Comparison of ENCODE assay signal across 8 cellular contexts in genomic region chr6:33787336-33787953, GRCh38. TPM values are rescaled to one million over a fixed set of nuclear protein-coding genes. Genes with fewer than 3 reads are reported as not detected.
DNase-seq lines count a peak whose midpoint lies in the region; ATAC-seq, FAIRE-seq and TF ChIP-seq lines count a peak whose summit lies in the region.

No MANE protein-coding gene starts in this region.

- peak; percentile 93 for FAIRE-seq in endothelial cell of umbilical vein (lab: Jason Lieb, UNC)
- no peak for FAIRE-seq in pancreas (lab: Jason Lieb, UNC)

- peak overlapping the region; percentile 92 for H2AFZ ChIP-seq in PC-3 (ENCODE audit: low read length)
- no peak overlapping the region for H2AFZ ChIP-seq in endothelial cell of umbilical vein (ENCODE audit: low read depth, low read length)

- H4K20me1 ChIP-seq in PC-3 (ENCODE audit: low read length) (no peaks in the 10 kb centered on the region), endothelial cell of umbilical vein (replicated peaks; ENCODE audit: control insufficient read depth, extremely low read depth, insufficient read depth, low read length) (no peaks in the 10 kb centered on the region)

- H3K9me3 ChIP-seq in PC-3 (ENCODE audit: low read length) (no peaks in the 10 kb centered on the region), endothelial cell of umbilical vein (replicated peaks; ENCODE audit: control insufficient read depth, insufficient read depth, low read length) (no peaks in the 10 kb centered on the region), pancreas (no peaks in the 10 kb centered on the region)

- peaks cover 39% of the 10 kb centered on the region for H3K79me2 ChIP-seq in PC-3 (ENCODE audit: low read length)
- H3K79me2 ChIP-seq in endothelial cell of umbilical vein (ENCODE audit: control insufficient read depth, insufficient read depth, low read length) = peaks cover 41% of the 10 kb centered on the region

- CTCF ChIA-PET in PC-3 (lab: Charles Lee) (interaction anchor here (0.5 kb wide), 1 partner anchor 76 kb away, joined by 3 read pairs; the partner anchor contains the start of gene UQCC2), endothelial cell of umbilical vein (lab: Charles Lee) (interaction anchor here (1.0 to 8.8 kb wide), 8 partner anchors 9 to 268 kb away, joined by 3 to 155 read pairs (median 4); no protein-coding TSS in a partner anchor)

- no peaks in the 10 kb centered on the region for H3K9me2 ChIP-seq in PC-3 (replicated peaks; ENCODE audit: low read length)

- BruUV-seq in PC-3 (replicated peaks; lab: Mats Ljungman, UMichigan) = TSS peak; percentile 50
- TSS peak; percentile 47 for BruUV-seq in endothelial cell of umbilical vein (replicated peaks; lab: Mats Ljungman, UMichigan)

- intact Hi-C loops in PC-3 (cut with micrococcal nuclease) (no loop called here), endothelial cell of umbilical vein (cut with micrococcal nuclease) (no loop called here), pancreas (cut with DNase I) (no loop called here)

- WGBS in pancreas, 2 donors = 15 to 29% methylated on average over 7 of the region's 7 CpGs

- H3F3A ChIP-seq in PC-3 (ENCODE audit: low read length, unreplicated experiment) = no peaks in the 10 kb centered on the region

- H3K4me2 ChIP-seq in PC-3 (ENCODE audit: low read length) (peak overlapping the region; percentile 95), endothelial cell of umbilical vein (ENCODE audit: insufficient read depth, low read length) (peak overlapping the region; percentile 80)

- H3K4me3 ChIP-seq in PC-3 (ENCODE audit: low read length) = peak overlapping the region; percentile 89
- peak overlapping the region; percentile 48 to 83 (median 76) for H3K4me3 ChIP-seq in endothelial cell of umbilical vein (replicated peaks in 1 of 3; ENCODE audit: insufficient read depth in 1 of 3, low read depth in 1 of 3, low read length in 3 of 3)
- H3K4me3 ChIP-seq in pancreas = peak overlapping the region in 3 of 4 donors; percentile 95 to 97 (median 96)

- H3K27me3 ChIP-seq in PC-3 (ENCODE audit: low read length) (no peaks in the 10 kb centered on the region), endothelial cell of umbilical vein (ENCODE audit: control insufficient read depth in 2 of 2, insufficient read depth in 2 of 2, low read length in 2 of 2) (no peaks in the 10 kb centered on the region), pancreas (no peaks in the 10 kb centered on the region)

- H3K36me3 ChIP-seq in PC-3 (ENCODE audit: low read depth, low read length) (peaks cover 15% of the 10 kb centered on the region), endothelial cell of umbilical vein (ENCODE audit: control insufficient read depth in 2 of 2, extremely low read depth in 1 of 2, insufficient read depth in 2 of 2, low read length in 2 of 2) (peaks cover 8 to 20% of the 10 kb centered on the region in 2 experiments), pancreas (peaks cover 0 to 20% (median 8%) of the 10 kb centered on the region in 3 donors)

- H3K9me1 ChIP-seq in endothelial cell of umbilical vein (replicated peaks; ENCODE audit: control insufficient read depth, extremely low read depth, insufficient read depth, low read length) = no peaks in the 10 kb centered on the region

- peak; percentile 27 for ATAC-seq in PC-3
- no peak for ATAC-seq in pancreas
- ATAC-seq in HG02981 (IDR thresholded peaks at IDR 0.05; ENCODE audit: unreplicated experiment) = no peak

- no peak for TF ChIP-seq POLR2A in endothelial cell of umbilical vein (IDR thresholded peaks at IDR 0.05; ENCODE audit: low read depth, low read length)

- H3K9ac ChIP-seq in PC-3 (ENCODE audit: low read length) (peak overlapping the region; percentile 94), endothelial cell of umbilical vein (replicated peaks; ENCODE audit: extremely low read depth, insufficient read depth, low read length) (peak overlapping the region; percentile 96)

- H3K4me1 ChIP-seq in PC-3 (ENCODE audit: insufficient read depth, low read length) (peaks cover 35% of the 10 kb centered on the region), endothelial cell of umbilical vein (ENCODE audit: control insufficient read depth, extremely low read depth, insufficient read depth, low read length) (peaks cover 48% of the 10 kb centered on the region), pancreas (peaks cover 12 to 21% (median 16%) of the 10 kb centered on the region in 3 donors)

- no peak for TF ChIP-seq CTCF in PC-3 (conservative IDR thresholded peaks at IDR 0.05; ENCODE audit: low read depth, low read length)
- TF ChIP-seq CTCF in endothelial cell of umbilical vein (IDR thresholded peaks at IDR 0.05; ENCODE audit: extremely low read depth in 1 of 2, insufficient read depth in 1 of 2, low read depth in 1 of 2, low read length in 2 of 2) = no peak
- TF ChIP-seq CTCF in pancreas (IDR thresholded peaks at IDR 0.05) = no peak

- dilution Hi-C loops in endothelial cell of umbilical vein (cut with MboI; ENCODE audit: extremely low pct_ligation_motif_present, low sequenced_read_pairs) = no loop called here

- POLR2A ChIA-PET in PC-3 (lab: Charles Lee; ENCODE audit: unreplicated experiment) (interaction anchor here (0.7 kb wide), 1 partner anchor 14 kb away, joined by 4 read pairs; no protein-coding TSS in a partner anchor), endothelial cell of umbilical vein (lab: Charles Lee) (interaction anchor here (1.5 to 5.4 kb wide), 2 partner anchors 9 to 16 kb away, joined by 8 to 22 read pairs; no protein-coding TSS in a partner anchor)

- H3K27ac ChIP-seq in PC-3 (ENCODE audit: low read length) (peak overlapping the region; percentile 54), endothelial cell of umbilical vein (ENCODE audit: insufficient read depth, low read depth, low read length) (peak overlapping the region; percentile 94), pancreas (peak overlapping the region in 3 of 4 donors; percentile 84 to 91 (median 89))

- DNase-seq in DMS79 treated with DMSO at 0.1 percent for 48 hours (lab: John Stamatoyannopoulos, UW) (peak; percentile 70), PC-3 (peak; percentile 47), endothelial cell of umbilical vein (ENCODE audit: low read depth, low spot score) (peak; percentile 64), pancreas (no peak), iPS-NIHi7 (ENCODE audit: extremely low spot score) (no peak), OCI-M2 (lab: John Stamatoyannopoulos, UW; ENCODE audit: unreplicated experiment) (no peak)
- no peak for DNase-seq in stimulated activated CD4-positive, alpha-beta T cell treated with anti-CD3 and anti-CD28 coated beads, Interleukin-4, amount 100 ng/mL, for 4 hours

TF ChIP-seq in endothelial cell of umbilical vein, 7 proteins besides CTCF, POLR2A, EP300 and RAD21:
- TF ChIP-seq JUN (IDR thresholded peaks at IDR 0.05; ENCODE audit: borderline replicate concordance, insufficient read depth, insufficient read length, low read depth) (no peak), MYC (IDR thresholded peaks at IDR 0.05; ENCODE audit: low read depth, low read length) (no peak), POLR2AphosphoS5 (IDR thresholded peaks at IDR 0.05; ENCODE audit: insufficient read depth, low read depth, low read length) (no peak), FOS (IDR thresholded peaks at IDR 0.05; ENCODE audit: borderline replicate concordance, insufficient read depth, low read length) (no peak), EZH2 (IDR thresholded peaks at IDR 0.05; ENCODE audit: borderline replicate concordance, low read depth, low read length, severe bottlenecking) (no peak), MAX (IDR thresholded peaks at IDR 0.05; ENCODE audit: insufficient read depth, insufficient read length) (no peak), GATA2 (IDR thresholded peaks at IDR 0.05; ENCODE audit: insufficient read depth, insufficient read length, low read depth, low read length) (no peak)

RNA-seq across cellular contexts. Expression of gene LEMD2, which starts 1.5 kb away (rescaled TPM):
- total RNA-seq in PC-3 (2014; rRNA removed) (54.5 and 83.6 TPM in 2 replicates), endothelial cell of umbilical vein (81.8 and 84.3 TPM in 2 replicates), pancreas (10 to 100 TPM; 23.4 to 34.5 (median 27.8) TPM)
- polyA plus RNA-seq in endothelial cell of umbilical vein (54.9 and 61.1 TPM in 2 replicates), pancreas (10 to 100 TPM; 46.0 to 59.4 TPM)
- polyA plus RNA-seq in endothelial cell of umbilical vein (2011; cell fraction: cytosol; rRNA removed) = 51.9 and 65.9 TPM in 2 replicates
- polyA plus RNA-seq in endothelial cell of umbilical vein (2011; cell fraction: nucleus; rRNA removed) = 178 and 190 TPM in 2 replicates
- 38.6 and 40.5 TPM in 2 replicates for polyA plus RNA-seq in endothelial cell of umbilical vein (2012)
- polyA minus RNA-seq in endothelial cell of umbilical vein = 75.4 and 78.6 TPM in 2 replicates
- polyA minus RNA-seq in endothelial cell of umbilical vein (2011; cell fraction: cytosol; rRNA and poly(A)+ RNA removed) = 18.9 TPM
- polyA minus RNA-seq in endothelial cell of umbilical vein (2011; cell fraction: nucleus; rRNA and poly(A)+ RNA removed) = 88.2 and 102 TPM in 2 replicates

RNA-seq across cellular contexts. Expression of gene MLN, which starts 16.4 kb away (rescaled TPM):
- total RNA-seq in PC-3 (2014; rRNA removed) (not detected in 2 replicates), endothelial cell of umbilical vein (not detected in 2 replicates), pancreas (not detected)
- polyA plus RNA-seq in endothelial cell of umbilical vein (not detected in 2 replicates), pancreas (not detected)
- not detected in 2 replicates for polyA plus RNA-seq in endothelial cell of umbilical vein (2011; cell fraction: cytosol; rRNA removed)
- polyA plus RNA-seq in endothelial cell of umbilical vein (2011; cell fraction: nucleus; rRNA removed) = not detected in 2 replicates
- polyA plus RNA-seq in endothelial cell of umbilical vein (2012) = not detected in 2 replicates
- polyA minus RNA-seq in endothelial cell of umbilical vein = not detected in 2 replicates
- polyA minus RNA-seq in endothelial cell of umbilical vein (2011; cell fraction: cytosol; rRNA and poly(A)+ RNA removed) = not detected
- not detected in 2 replicates for polyA minus RNA-seq in endothelial cell of umbilical vein (2011; cell fraction: nucleus; rRNA and poly(A)+ RNA removed)

RNA-seq across cellular contexts. Expression of gene IP6K3, which starts 40.7 kb away (rescaled TPM):
- total RNA-seq in PC-3 (2014; rRNA removed) = not detected in 2 replicates
- total RNA-seq in endothelial cell of umbilical vein = not detected in 2 replicates
- polyA plus RNA-seq in endothelial cell of umbilical vein = not detected in 2 replicates
- polyA plus RNA-seq in endothelial cell of umbilical vein (2011; cell fraction: cytosol; rRNA removed) = not detected in 2 replicates
- polyA plus RNA-seq in endothelial cell of umbilical vein (2011; cell fraction: nucleus; rRNA removed) = not detected in 2 replicates
- polyA plus RNA-seq in endothelial cell of umbilical vein (2012) = not detected in 2 replicates
- polyA minus RNA-seq in endothelial cell of umbilical vein = not detected in 2 replicates
- polyA minus RNA-seq in endothelial cell of umbilical vein (2011; cell fraction: cytosol; rRNA and poly(A)+ RNA removed) = not detected
- polyA minus RNA-seq in endothelial cell of umbilical vein (2011; cell fraction: nucleus; rRNA and poly(A)+ RNA removed) = not detected in 2 replicates
- under 1 TPM; 0.12 to 0.69 (median 0.38) TPM for total RNA-seq in pancreas
- under 1 TPM; 0.19 to 0.49 TPM for polyA plus RNA-seq in pancreas

Comparison
In these comparisons a context has a peak if more than half of its experiments do, and no peak if none do; other contexts are left out.
1. DNase-seq: peak in DMS79 treated with DMSO at 0.1 percent for 48 hours (single experiment), PC-3 (single experiment) and endothelial cell of umbilical vein (single experiment); none in pancreas (0 of 6), iPS-NIHi7 (single experiment), stimulated activated CD4-positive, alpha-beta T cell treated with anti-CD3 and anti-CD28 coated beads, Interleukin-4, amount 100 ng/mL, for 4 hours (0 of 2) and OCI-M2 (single experiment).
2. Peak in every context shown above with its lines, with median percentiles within 50 percentile points of each other: H3K27ac ChIP-seq and H3K4me3 ChIP-seq.